ENCODE assay signal across 12 cellular contexts in the genomic region with DNA sequence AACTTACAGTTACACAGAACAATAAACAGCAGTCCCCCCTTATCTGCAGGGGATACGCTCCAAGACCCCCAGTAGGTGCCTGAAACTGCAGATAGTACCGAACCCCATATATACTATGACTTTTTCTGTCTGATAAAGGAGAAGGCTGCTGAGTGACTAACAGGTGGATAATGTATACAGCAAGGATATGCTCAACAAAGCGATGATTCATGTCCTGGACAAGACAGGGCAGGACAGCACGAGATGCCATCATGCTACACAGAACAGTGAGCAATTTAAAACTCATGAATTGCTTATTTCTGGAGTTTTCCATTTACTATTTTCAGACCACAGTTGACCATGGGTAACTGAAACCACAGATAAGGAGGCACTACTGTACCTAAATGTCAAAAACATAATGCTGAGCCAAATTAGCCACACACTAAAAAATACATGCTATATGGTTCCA.
DNase-seq lines count a peak whose midpoint lies in the region; ATAC-seq and TF ChIP-seq lines count a peak whose summit lies in the region.
"Had no signal": no experiment of that assay in that cellular context is flagged by ENCODE, and none has a peak within 500 bp of the region (broad histone marks: within the 10 kb centered on the region; RNA-seq: fewer than 3 reads in every experiment).

No MANE protein-coding gene starts in this region.

- 0 out of 4 replicates have a peak, but pooled peaks cover 0 to 2% of the 10 kb centered on the region in 2 experiments for H3K36me3 ChIP-seq in HCT116 (ENCODE audit: control insufficient read depth in 1 of 2, insufficient read depth in 2 of 2, low read length in 2 of 2)

- TF ChIP-seq POLR2A in HCT116 (IDR thresholded peaks at IDR 0.05; ENCODE audit: borderline replicate concordance, extremely low read depth, insufficient read depth, insufficient read length) = no peak

- no TSS peak for BruUV-seq in HCT116 (replicated peaks; lab: Mats Ljungman, UMichigan)

- H3K9me3 ChIP-seq in HCT116 (ENCODE audit: control insufficient read depth in 1 of 2, insufficient read depth in 1 of 2, low read depth in 1 of 2, low read length in 2 of 2) = no peaks in the 10 kb centered on the region

- H2AFZ ChIP-seq in HCT116 (ENCODE audit: low read depth, low read length, poor library complexity, severe bottlenecking) = no peak overlapping the region

- no peaks in the 10 kb centered on the region for H3K9me2 ChIP-seq in HCT116 (ENCODE audit: insufficient read depth)

- intact Hi-C loops in HCT116 (cut with micrococcal nuclease) = no loop called here

- H3K4me3 Mint-ChIP-seq in T-cell (no peak overlapping the region), immature natural killer cell (no peak overlapping the region)
- H3K4me3 Mint-ChIP-seq: CD4-positive, alpha-beta T cell; naive thymus-derived CD4-positive, alpha-beta T cell had no signal

- H3K9me3 Mint-ChIP-seq in T-cell (no peaks in the 10 kb centered on the region), immature natural killer cell (no peaks in the 10 kb centered on the region)
- H3K9me3 Mint-ChIP-seq: CD4-positive, alpha-beta T cell; naive thymus-derived CD4-positive, alpha-beta T cell had no signal

- CTCF ChIA-PET in HCT116 (lab: Charles Lee) = no interaction called here
- CTCF ChIA-PET in T-cell (lab: Charles Lee) = interaction anchor here in 1 of 2 donors (0.7 kb wide), 1 partner anchor 182 kb away, joined by 3 read pairs; no protein-coding TSS in a partner anchor

- peak overlapping the region; percentile 21 for H3K4me2 ChIP-seq in HCT116 (ENCODE audit: low read length)

- H3K27ac Mint-ChIP-seq in T-cell (no peak overlapping the region), immature natural killer cell (no peak overlapping the region)
- H3K27ac Mint-ChIP-seq: CD4-positive, alpha-beta T cell; naive thymus-derived CD4-positive, alpha-beta T cell had no signal

- H3K27me3 Mint-ChIP-seq in T-cell (no peaks in the 10 kb centered on the region), immature natural killer cell (ENCODE audit: low read depth in 3 of 3) (no peaks in the 10 kb centered on the region)
- H3K27me3 Mint-ChIP-seq: CD4-positive, alpha-beta T cell; naive thymus-derived CD4-positive, alpha-beta T cell had no signal

- DNase-seq in Caki2 (ENCODE audit: low read depth) (peak; percentile 54), HCT116 (ENCODE audit: low read depth, low spot score) (peak; percentile 16), OCI-M2 (lab: John Stamatoyannopoulos, UW; ENCODE audit: unreplicated experiment) (peak; percentile 57), fibroblast of mammary gland (ENCODE audit: low read depth) (peak; percentile 79), T-cell (no peak), SIG-M5 treated with dmso at 0.1 percent for 504 hours (lab: John Stamatoyannopoulos, UW; ENCODE audit: unreplicated experiment) (no peak), immature natural killer cell (no peak)
- DNase-seq: CD4-positive, alpha-beta T cell; head of caudate nucleus; naive thymus-derived CD4-positive, alpha-beta T cell; NCI-H1105 treated with DMSO at 0.1 percent for 48 hours had no signal

- H3K36me3 Mint-ChIP-seq in T-cell (peaks cover 21% of the 10 kb centered on the region), immature natural killer cell (peaks cover under 1 to 17% (median 7%) of the 10 kb centered on the region in 3 donors)

- TF ChIP-seq RAD21 in HCT116 (IDR thresholded peaks at IDR 0.05; ENCODE audit: low read depth) = no peak

- peaks cover 0 to 38% of the 10 kb centered on the region in 2 experiments; a peak in 2 of 4 replicates for H3K4me1 ChIP-seq in HCT116 (ENCODE audit: control insufficient read depth in 1 of 2, insufficient read depth in 2 of 2, low read length in 2 of 2)

- H3K4me3 ChIP-seq in HCT116 (replicated peaks in 1 of 2; ENCODE audit: low read depth in 1 of 2, low read length in 2 of 2) (no peak overlapping the region), fibroblast of mammary gland (ENCODE audit: control insufficient read depth, low read depth, low read length) (no peak overlapping the region)

- H3K79me2 ChIP-seq in HCT116 (ENCODE audit: insufficient read depth, low read length) = no peaks in the 10 kb centered on the region

- no peak for TF ChIP-seq CTCF in HCT116 (IDR thresholded peaks at IDR 0.05 in 2 of 3, conservative IDR thresholded peaks at IDR 0.05 in 1 of 3; ENCODE audit: borderline replicate concordance in 1 of 3, insufficient read depth in 1 of 3, low read depth in 2 of 3, low read length in 2 of 3)
- no peak for TF ChIP-seq CTCF in fibroblast of mammary gland (conservative IDR thresholded peaks at IDR 0.05; ENCODE audit: control insufficient read depth, insufficient read depth, low read depth, low read length)

- ATAC-seq in HCT116 = peak; percentile 71; the same call in 1 of the 2 replicates
- no peak for ATAC-seq in HG03280 (IDR thresholded peaks at IDR 0.05; ENCODE audit: unreplicated experiment)
- no peak for ATAC-seq in T-cell (replicated peaks in 1 of 4)
- ATAC-seq: naive thymus-derived CD4-positive, alpha-beta T cell had no signal

- RAD21 ChIA-PET in HCT116 (lab: Charles Lee; ENCODE audit: low non-redundant PET in 1 of 2, low total read pairs in 2 of 2, uncharacterized antibody in 2 of 2, unreplicated experiment in 2 of 2) = no interaction called here

- H3K27me3 ChIP-seq in HCT116 (ENCODE audit: insufficient read depth, low read length) = no peaks in the 10 kb centered on the region

- no peak overlapping the region for H3K27ac ChIP-seq in HCT116 (ENCODE audit: low read depth, low read length)

- H3K4me1 Mint-ChIP-seq in T-cell (no peaks in the 10 kb centered on the region), immature natural killer cell (no peaks in the 10 kb centered on the region)
- H3K4me1 Mint-ChIP-seq: naive thymus-derived CD4-positive, alpha-beta T cell had no signal

- in situ Hi-C loops in Caki2 (cut with HindIII; ENCODE audit: low pct_unique_long_range_greater_than_20kb, low sequenced_read_pairs) = no loop called here

- no peaks in the 10 kb centered on the region for H4K20me1 ChIP-seq in HCT116 (ENCODE audit: insufficient read depth)

- H3K9ac ChIP-seq in HCT116 (ENCODE audit: low read length) = no peak overlapping the region

- POLR2A ChIA-PET in HCT116 (lab: Charles Lee) = no interaction called here
- POLR2A ChIA-PET in T-cell (lab: Charles Lee) = no interaction called here

TF ChIP-seq in HCT116, 20 proteins besides CTCF, POLR2A, EP300 and RAD21 (continues in another document):
- TF ChIP-seq, protein P1, sequence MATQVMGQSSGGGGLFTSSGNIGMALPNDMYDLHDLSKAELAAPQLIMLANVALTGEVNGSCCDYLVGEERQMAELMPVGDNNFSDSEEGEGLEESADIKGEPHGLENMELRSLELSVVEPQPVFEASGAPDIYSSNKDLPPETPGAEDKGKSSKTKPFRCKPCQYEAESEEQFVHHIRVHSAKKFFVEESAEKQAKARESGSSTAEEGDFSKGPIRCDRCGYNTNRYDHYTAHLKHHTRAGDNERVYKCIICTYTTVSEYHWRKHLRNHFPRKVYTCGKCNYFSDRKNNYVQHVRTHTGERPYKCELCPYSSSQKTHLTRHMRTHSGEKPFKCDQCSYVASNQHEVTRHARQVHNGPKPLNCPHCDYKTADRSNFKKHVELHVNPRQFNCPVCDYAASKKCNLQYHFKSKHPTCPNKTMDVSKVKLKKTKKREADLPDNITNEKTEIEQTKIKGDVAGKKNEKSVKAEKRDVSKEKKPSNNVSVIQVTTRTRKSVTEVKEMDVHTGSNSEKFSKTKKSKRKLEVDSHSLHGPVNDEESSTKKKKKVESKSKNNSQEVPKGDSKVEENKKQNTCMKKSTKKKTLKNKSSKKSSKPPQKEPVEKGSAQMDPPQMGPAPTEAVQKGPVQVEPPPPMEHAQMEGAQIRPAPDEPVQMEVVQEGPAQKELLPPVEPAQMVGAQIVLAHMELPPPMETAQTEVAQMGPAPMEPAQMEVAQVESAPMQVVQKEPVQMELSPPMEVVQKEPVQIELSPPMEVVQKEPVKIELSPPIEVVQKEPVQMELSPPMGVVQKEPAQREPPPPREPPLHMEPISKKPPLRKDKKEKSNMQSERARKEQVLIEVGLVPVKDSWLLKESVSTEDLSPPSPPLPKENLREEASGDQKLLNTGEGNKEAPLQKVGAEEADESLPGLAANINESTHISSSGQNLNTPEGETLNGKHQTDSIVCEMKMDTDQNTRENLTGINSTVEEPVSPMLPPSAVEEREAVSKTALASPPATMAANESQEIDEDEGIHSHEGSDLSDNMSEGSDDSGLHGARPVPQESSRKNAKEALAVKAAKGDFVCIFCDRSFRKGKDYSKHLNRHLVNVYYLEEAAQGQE (IDR thresholded peaks at IDR 0.05; ENCODE audit: low read depth) = no peak
- TF ChIP-seq CBX3 (IDR thresholded peaks at IDR 0.05; ENCODE audit: low read depth) (no peak), SRF (IDR thresholded peaks at IDR 0.05; ENCODE audit: low read depth) (no peak), ATF3 (IDR thresholded peaks at IDR 0.05) (no peak), TCF7L2 (IDR thresholded peaks at IDR 0.05; ENCODE audit: borderline replicate concordance, extremely low read depth, insufficient read depth, insufficient read length) (no peak), ZBTB33 (IDR thresholded peaks at IDR 0.05; ENCODE audit: extremely low read depth, insufficient replicate concordance, low read length) (no peak), EZH2phosphoT487 (IDR thresholded peaks at IDR 0.05; ENCODE audit: borderline replicate concordance) (no peak), FOSL1 (IDR thresholded peaks at IDR 0.05; ENCODE audit: low read depth) (no peak), JUND (IDR thresholded peaks at IDR 0.05) (peak; percentile 51), ZFX (IDR thresholded peaks at IDR 0.05) (no peak), SP1 (IDR thresholded peaks at IDR 0.05; ENCODE audit: low read depth) (peak; percentile 39; the same call in 1 of the 2 replicates), SIN3A (IDR thresholded peaks at IDR 0.05; ENCODE audit: low read depth) (no peak)

Comparison
In these comparisons a context has a peak if more than half of its experiments do, and no peak if none do; other contexts are left out.
1. DNase-seq: peak in Caki2 (single experiment), HCT116 (single experiment), OCI-M2 (single experiment) and fibroblast of mammary gland (single experiment); none in T-cell (0 of 34), SIG-M5 treated with dmso at 0.1 percent for 504 hours (single experiment) and immature natural killer cell (0 of 3).